10 cellular contexts compared by ENCODE assay signal in the genomic region with DNA sequence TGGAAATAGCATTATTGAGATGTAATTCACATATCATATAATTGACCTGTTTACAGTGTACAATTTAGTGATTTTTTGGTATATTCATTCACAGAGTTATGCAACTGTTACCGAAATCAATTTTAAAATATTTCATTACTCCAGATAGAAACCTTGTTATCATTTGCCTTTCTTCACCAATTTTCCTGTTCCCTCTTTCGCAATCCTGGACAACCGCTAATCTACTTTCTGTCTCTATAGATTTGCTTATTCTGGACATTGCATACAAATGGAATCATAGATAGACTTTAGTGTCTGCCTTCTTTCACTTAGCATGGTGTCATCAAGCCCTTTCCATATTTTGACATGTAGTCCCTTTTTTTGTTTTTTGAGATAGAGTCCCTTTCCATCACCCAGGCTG. TPM values are rescaled to one million over a fixed set of nuclear protein-coding genes. Genes with fewer than 3 reads are reported as not detected.
"Had no signal": no experiment of that assay in that cellular context is flagged by ENCODE, and none has a peak within 500 bp of the region (broad histone marks: within the 10 kb centered on the region; RNA-seq: fewer than 3 reads in every experiment).

No MANE protein-coding gene starts in this region.

- DNase-seq: Karpas-422, KBM-7, KG1 had no signal

- H3K4me3 Mint-ChIP-seq: IgD-negative memory B cell had no signal

- H3K9ac ChIP-seq: KMS-11 had no signal

- FAIRE-seq: HTR-8/SVneo, K562 had no signal

- H3K27ac ChIP-seq: HL-60, KMS-11 had no signal

- ATAC-seq: K562 had no signal

- H3K4me2 ChIP-seq: KMS-11 had no signal

- H3K4me3 ChIP-seq: K562 had no signal

- H3K27ac Mint-ChIP-seq: IgD-negative memory B cell had no signal

- H3K27me3 Mint-ChIP-seq: IgD-negative memory B cell had no signal

RNA-seq across cellular contexts. Expression of a gene that starts 19.2 kb away (rescaled TPM):
- total RNA-seq: HT-29, HT1080, K562 had no signal
- polyA plus RNA-seq: IgD-negative memory B cell, K562 had no signal
